In genomic region chr6:7260291-7261029, GRCh38 we compare ENCODE assay signal across 1 cellular context.
TF ChIP-seq lines count a peak whose summit lies in the region.

No MANE protein-coding gene starts in this region.

TF ChIP-seq in HCT116, 20 proteins besides CTCF, POLR2A, EP300 and RAD21 (continued from another document):
- TF ChIP-seq, protein P1, sequence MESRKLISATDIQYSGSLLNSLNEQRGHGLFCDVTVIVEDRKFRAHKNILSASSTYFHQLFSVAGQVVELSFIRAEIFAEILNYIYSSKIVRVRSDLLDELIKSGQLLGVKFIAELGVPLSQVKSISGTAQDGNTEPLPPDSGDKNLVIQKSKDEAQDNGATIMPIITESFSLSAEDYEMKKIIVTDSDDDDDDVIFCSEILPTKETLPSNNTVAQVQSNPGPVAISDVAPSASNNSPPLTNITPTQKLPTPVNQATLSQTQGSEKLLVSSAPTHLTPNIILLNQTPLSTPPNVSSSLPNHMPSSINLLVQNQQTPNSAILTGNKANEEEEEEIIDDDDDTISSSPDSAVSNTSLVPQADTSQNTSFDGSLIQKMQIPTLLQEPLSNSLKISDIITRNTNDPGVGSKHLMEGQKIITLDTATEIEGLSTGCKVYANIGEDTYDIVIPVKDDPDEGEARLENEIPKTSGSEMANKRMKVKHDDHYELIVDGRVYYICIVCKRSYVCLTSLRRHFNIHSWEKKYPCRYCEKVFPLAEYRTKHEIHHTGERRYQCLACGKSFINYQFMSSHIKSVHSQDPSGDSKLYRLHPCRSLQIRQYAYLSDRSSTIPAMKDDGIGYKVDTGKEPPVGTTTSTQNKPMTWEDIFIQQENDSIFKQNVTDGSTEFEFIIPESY (IDR thresholded peaks at IDR 0.05; ENCODE audit: extremely low read depth, insufficient replicate concordance, low read length): no peak
- TF ChIP-seq EZH2 (IDR thresholded peaks at IDR 0.05): no peak
- TF ChIP-seq POLR2AphosphoS5 (IDR thresholded peaks at IDR 0.05; ENCODE audit: low read depth, low read length): no peak
- TF ChIP-seq ELF1 (IDR thresholded peaks at IDR 0.05; ENCODE audit: borderline replicate concordance, low read depth): no peak
- no peak for TF ChIP-seq ZNF274 (IDR thresholded peaks at IDR 0.05; ENCODE audit: low read depth, low read length)
- TF ChIP-seq EZH2phosphoT487 (IDR thresholded peaks at IDR 0.05; ENCODE audit: borderline replicate concordance): no peak
- TF ChIP-seq FOSL1 (IDR thresholded peaks at IDR 0.05; ENCODE audit: low read depth): no peak
- TF ChIP-seq JUND (IDR thresholded peaks at IDR 0.05): no peak
- no peak for TF ChIP-seq SP1 (IDR thresholded peaks at IDR 0.05; ENCODE audit: low read depth)
